In genomic region chr2:181877181-181877664, GRCh38 we compare ENCODE assay signal across 30 cellular contexts. TPM values are rescaled to one million over a fixed set of nuclear protein-coding genes. Genes with fewer than 3 reads are reported as not detected.
DNase-seq lines count a peak whose midpoint lies in the region; ATAC-seq, FAIRE-seq and TF ChIP-seq lines count a peak whose summit lies in the region.
"Had no signal": no experiment of that assay in that cellular context is flagged by ENCODE, and none has a peak within 500 bp of the region (broad histone marks: within the 10 kb centered on the region; RNA-seq: fewer than 3 reads in every experiment).

No MANE protein-coding gene starts in this region.

- no peaks in the 10 kb centered on the region for H3K9me3 ChIP-seq in breast epithelium
- H3K9me3 ChIP-seq in astrocyte (ENCODE audit: insufficient read depth, low read depth, low read length): no peaks in the 10 kb centered on the region
- no peaks in the 10 kb centered on the region for H3K9me3 ChIP-seq in left lung
- H3K9me3 ChIP-seq in suprapubic skin: no peaks in the 10 kb centered on the region
- H3K9me3 ChIP-seq: esophagus muscularis mucosa, right atrium auricular region, testis had no signal

- H3K36me3 ChIP-seq in breast epithelium (no peaks in the 10 kb centered on the region), astrocyte (ENCODE audit: insufficient read depth, low read length) (no peaks in the 10 kb centered on the region), left lung (no peaks in the 10 kb centered on the region), suprapubic skin (no peaks in the 10 kb centered on the region)
- H3K36me3 ChIP-seq: esophagus muscularis mucosa, right atrium auricular region had no signal

- no peak overlapping the region for H3K27ac ChIP-seq in breast epithelium
- no peak overlapping the region for H3K27ac ChIP-seq in astrocyte (ENCODE audit: low read depth, low read length)
- H3K27ac ChIP-seq in left lung: no peak overlapping the region
- H3K27ac ChIP-seq in suprapubic skin: peak overlapping the region; percentile 37
- H3K27ac ChIP-seq: 22Rv1, C4-2B, esophagus muscularis mucosa, right atrium auricular region, RWPE1, SK-N-MC, testis had no signal

- TSS peak; percentile 98 for BruUV-seq in MCF 10A (replicated peaks; lab: Mats Ljungman, UMichigan)

- no peak for TF ChIP-seq EP300 in suprapubic skin (IDR thresholded peaks at IDR 0.05)

- H4K20me1 ChIP-seq in astrocyte (ENCODE audit: insufficient read depth, low read length): no peaks in the 10 kb centered on the region

- intact Hi-C loops in MCF 10A (cut with micrococcal nuclease): no loop called here
- intact Hi-C loops in breast epithelium (cut with DNase I; ENCODE audit: low total_unique reads): no loop called here
- intact Hi-C loops in left lung (cut with DNase I): no loop called here

- H3K27me3 ChIP-seq in breast epithelium (no peaks in the 10 kb centered on the region), astrocyte (ENCODE audit: insufficient read depth, low read length) (no peaks in the 10 kb centered on the region), left lung (no peaks in the 10 kb centered on the region), suprapubic skin (no peaks in the 10 kb centered on the region)
- H3K27me3 ChIP-seq: esophagus muscularis mucosa, right atrium auricular region, testis had no signal

- TF ChIP-seq CTCF in MCF 10A (IDR thresholded peaks at IDR 0.05; ENCODE audit: unreplicated experiment) (no peak), breast epithelium (IDR thresholded peaks at IDR 0.05) (no peak), astrocyte (IDR thresholded peaks at IDR 0.05; ENCODE audit: insufficient read depth, low read depth, low read length) (no peak), left lung (IDR thresholded peaks at IDR 0.05) (no peak), suprapubic skin (IDR thresholded peaks at IDR 0.05) (no peak)

- H3K27me3 Mint-ChIP-seq in MCF 10A (ENCODE audit: insufficient read depth, unreplicated experiment): no peaks in the 10 kb centered on the region
- H3K27me3 Mint-ChIP-seq in astrocyte (ENCODE audit: low read depth, unreplicated experiment): no peaks in the 10 kb centered on the region
- H3K27me3 Mint-ChIP-seq: dendritic cell treated with granulocyte-macrophage colony-stimulating factor and Interleukin-4, amounts not matched to agents 40 ng/mL and 50 ng/mL, for 4 days had no signal

- TF ChIP-seq POLR2A in breast epithelium (IDR thresholded peaks at IDR 0.05): no peak
- TF ChIP-seq POLR2A in suprapubic skin (IDR thresholded peaks at IDR 0.05): no peak

- DNase-seq in MCF 10A (ENCODE audit: unreplicated experiment) (no peak), breast epithelium (ENCODE audit: low spot score in 2 of 2) (no peak), astrocyte (ENCODE audit: low read depth) (no peak), left lung (no peak), suprapubic skin (ENCODE audit: low spot score in 2 of 2) (no peak), COLO829 (ENCODE audit: low spot score) (no peak), GDM1 (lab: John Stamatoyannopoulos, UW) (no peak), NCI-H187 treated with DMSO at 0.1 percent for 48 hours (lab: John Stamatoyannopoulos, UW) (no peak)
- DNase-seq: activated B cell treated with CpG ODN at 0.5 μM for 24 hours; activated CD4-positive, alpha-beta T cell treated with anti-CD3 and anti-CD28 coated beads, Interleukin-2, amount 50 U/mL, for 1 hour; activated effector memory CD4-positive, alpha-beta T cell treated with anti-CD3 and anti-CD28 coated beads, Interleukin-2, amount 50 U/mL, for 16 hours; activated naive CD8-positive, alpha-beta T cell treated with anti-CD3 and anti-CD28 coated beads, Interleukin-2, amount 10 ng/mL, durations not matched to agents 7 days and 5 days; activated T-cell treated with anti-CD3 and anti-CD28 coated beads, Interleukin-2, amount 50 U/mL, for 1 hour; central memory CD4-positive, alpha-beta T cell; head of caudate nucleus; kidney; NCI-H146; NCI-H446; stimulated activated CD4-positive, alpha-beta T cell treated with anti-CD3 and anti-CD28 coated beads, Interleukin-1b, Interleukin-23, amount 100 ng/mL, for 48 hours; stimulated activated naive CD4-positive, alpha-beta T cell treated with Interleukin-2 at 50 U/mL for 16 hours; testis had no signal

- H3K79me2 ChIP-seq in astrocyte (ENCODE audit: insufficient read depth, low read length): no peaks in the 10 kb centered on the region

- FAIRE-seq in astrocyte (lab: Jason Lieb, UNC): no peak
- FAIRE-seq: urothelium cell line had no signal

- CTCF ChIA-PET in MCF 10A (lab: Yijun Ruan, JAX): interaction anchor here (0.6 to 1.2 kb wide), 3 partner anchors 9 to 1658 kb away, joined by 3 to 4 read pairs (median 3); no protein-coding TSS in a partner anchor

- H3K27ac Mint-ChIP-seq in MCF 10A (ENCODE audit: low read depth, unreplicated experiment): no peak overlapping the region
- H3K27ac Mint-ChIP-seq in astrocyte (ENCODE audit: unreplicated experiment): no peak overlapping the region
- H3K27ac Mint-ChIP-seq: activated B cell treated with CpG ODN at 0.5 μM for 24 hours; activated naive CD8-positive, alpha-beta T cell treated with anti-CD3 and anti-CD28 coated beads, Interleukin-2, amount 10 ng/mL, durations not matched to agents 7 days and 5 days; dendritic cell treated with granulocyte-macrophage colony-stimulating factor and Interleukin-4, amounts not matched to agents 40 ng/mL and 50 ng/mL, for 4 days had no signal

- H3K9ac ChIP-seq in astrocyte (ENCODE audit: low read length): no peak overlapping the region

- H3K4me2 ChIP-seq in astrocyte (ENCODE audit: low read length): peak overlapping the region; percentile 4

- H3K36me3 Mint-ChIP-seq in MCF 10A (ENCODE audit: insufficient read depth, unreplicated experiment) (no peaks in the 10 kb centered on the region), astrocyte (ENCODE audit: low read depth, unreplicated experiment) (no peaks in the 10 kb centered on the region)
- H3K36me3 Mint-ChIP-seq: activated naive CD8-positive, alpha-beta T cell treated with anti-CD3 and anti-CD28 coated beads, Interleukin-2, amount 10 ng/mL, durations not matched to agents 7 days and 5 days had no signal

- ATAC-seq in left lung: peak; percentile 23

- H3K4me1 Mint-ChIP-seq in MCF 10A (ENCODE audit: insufficient read depth, unreplicated experiment) (no peaks in the 10 kb centered on the region), astrocyte (ENCODE audit: low read depth, unreplicated experiment) (no peaks in the 10 kb centered on the region)
- H3K4me1 Mint-ChIP-seq: activated B cell treated with CpG ODN at 0.5 μM for 24 hours; activated naive CD8-positive, alpha-beta T cell treated with anti-CD3 and anti-CD28 coated beads, Interleukin-2, amount 10 ng/mL, durations not matched to agents 7 days and 5 days had no signal

- WGBS in suprapubic skin: 69% methylated on average over 2 of the region's 2 CpGs

- H2AFZ ChIP-seq in astrocyte (ENCODE audit: low read depth, low read length): peak overlapping the region; percentile 43

- H3K4me3 ChIP-seq in breast epithelium (no peak overlapping the region), astrocyte (ENCODE audit: insufficient read depth, low read depth, low read length) (no peak overlapping the region), left lung (no peak overlapping the region), suprapubic skin (no peak overlapping the region)
- H3K4me3 ChIP-seq: esophagus muscularis mucosa, lung, right atrium auricular region, SK-N-MC, testis had no signal

- H3K4me1 ChIP-seq in breast epithelium: no peaks in the 10 kb centered on the region
- peaks cover 3% of the 10 kb centered on the region for H3K4me1 ChIP-seq in astrocyte (ENCODE audit: insufficient read depth, low read length)
- peaks cover 0 to 4% of the 10 kb centered on the region in 2 donors for H3K4me1 ChIP-seq in left lung
- peaks cover 6% of the 10 kb centered on the region for H3K4me1 ChIP-seq in suprapubic skin
- H3K4me1 ChIP-seq: right atrium auricular region, testis had no signal

- POLR2A ChIA-PET in MCF 10A (lab: Yijun Ruan, JAX): interaction anchor here (0.9 to 2.0 kb wide), 5 partner anchors 14 to 204 kb away, joined by 3 to 9 read pairs (median 6); partner anchors contain the start of gene ITPRID2

- H3K4me3 Mint-ChIP-seq in MCF 10A (ENCODE audit: unreplicated experiment) (no peak overlapping the region), astrocyte (ENCODE audit: unreplicated experiment) (no peak overlapping the region)
- H3K4me3 Mint-ChIP-seq: activated B cell treated with CpG ODN at 0.5 μM for 24 hours; activated naive CD8-positive, alpha-beta T cell treated with anti-CD3 and anti-CD28 coated beads, Interleukin-2, amount 10 ng/mL, durations not matched to agents 7 days and 5 days; dendritic cell treated with granulocyte-macrophage colony-stimulating factor and Interleukin-4, amounts not matched to agents 40 ng/mL and 50 ng/mL, for 4 days had no signal

- H3K9me3 Mint-ChIP-seq in MCF 10A (ENCODE audit: unreplicated experiment): no peaks in the 10 kb centered on the region
- H3K9me3 Mint-ChIP-seq in astrocyte (ENCODE audit: unreplicated experiment): no peaks in the 10 kb centered on the region
- H3K9me3 Mint-ChIP-seq: activated B cell treated with CpG ODN at 0.5 μM for 24 hours; activated naive CD8-positive, alpha-beta T cell treated with anti-CD3 and anti-CD28 coated beads, Interleukin-2, amount 10 ng/mL, durations not matched to agents 7 days and 5 days; dendritic cell treated with granulocyte-macrophage colony-stimulating factor and Interleukin-4, amounts not matched to agents 40 ng/mL and 50 ng/mL, for 4 days had no signal

RNA-seq across cellular contexts. Expression of gene ITPRID2, which starts 14.3 kb away (rescaled TPM):
- total RNA-seq in MCF 10A (2022) (108 and 114 TPM in 2 replicates), breast epithelium (100 to 1,000 TPM in 1 of 3 donors, 10 to 100 TPM in 2; 67.2 to 170 (median 98.9) TPM), astrocyte (260 and 272 TPM in 2 replicates), left lung (100 to 1,000 TPM; 162 to 175 TPM), suprapubic skin (100 to 1,000 TPM; 172 to 288 (median 242) TPM)
